Comparison of ENCODE assay signal across 1 cellular context in the genomic region with DNA sequence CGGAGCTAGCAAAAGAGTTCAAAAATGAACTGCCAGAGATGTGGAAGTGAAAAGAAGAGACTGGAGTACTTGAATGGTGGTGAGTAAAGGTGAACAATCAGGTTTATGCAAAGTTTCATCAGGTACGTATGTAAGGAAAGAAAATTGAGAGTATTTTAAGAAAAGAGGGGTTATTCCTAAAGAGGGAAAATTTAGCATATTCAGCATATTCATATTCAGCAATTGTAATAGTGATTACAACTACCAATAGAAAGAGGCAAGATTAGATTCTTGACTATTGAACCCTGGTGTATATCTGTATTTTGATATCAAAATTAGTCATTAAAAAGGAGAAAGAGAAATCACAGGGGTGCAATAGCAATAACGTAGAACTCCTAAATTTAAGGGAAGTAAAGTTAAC.
TF ChIP-seq lines count a peak whose summit lies in the region.

No MANE protein-coding gene starts in this region.

TF ChIP-seq in K562, 482 proteins besides CTCF, POLR2A, EP300 and RAD21 (continued from another document):
- TF ChIP-seq, protein P1, sequence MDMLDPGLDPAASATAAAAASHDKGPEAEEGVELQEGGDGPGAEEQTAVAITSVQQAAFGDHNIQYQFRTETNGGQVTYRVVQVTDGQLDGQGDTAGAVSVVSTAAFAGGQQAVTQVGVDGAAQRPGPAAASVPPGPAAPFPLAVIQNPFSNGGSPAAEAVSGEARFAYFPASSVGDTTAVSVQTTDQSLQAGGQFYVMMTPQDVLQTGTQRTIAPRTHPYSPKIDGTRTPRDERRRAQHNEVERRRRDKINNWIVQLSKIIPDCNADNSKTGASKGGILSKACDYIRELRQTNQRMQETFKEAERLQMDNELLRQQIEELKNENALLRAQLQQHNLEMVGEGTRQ (CRISPR knock-in tag; IDR thresholded peaks at IDR 0.05) = no peak
- TF ChIP-seq, protein P2, sequence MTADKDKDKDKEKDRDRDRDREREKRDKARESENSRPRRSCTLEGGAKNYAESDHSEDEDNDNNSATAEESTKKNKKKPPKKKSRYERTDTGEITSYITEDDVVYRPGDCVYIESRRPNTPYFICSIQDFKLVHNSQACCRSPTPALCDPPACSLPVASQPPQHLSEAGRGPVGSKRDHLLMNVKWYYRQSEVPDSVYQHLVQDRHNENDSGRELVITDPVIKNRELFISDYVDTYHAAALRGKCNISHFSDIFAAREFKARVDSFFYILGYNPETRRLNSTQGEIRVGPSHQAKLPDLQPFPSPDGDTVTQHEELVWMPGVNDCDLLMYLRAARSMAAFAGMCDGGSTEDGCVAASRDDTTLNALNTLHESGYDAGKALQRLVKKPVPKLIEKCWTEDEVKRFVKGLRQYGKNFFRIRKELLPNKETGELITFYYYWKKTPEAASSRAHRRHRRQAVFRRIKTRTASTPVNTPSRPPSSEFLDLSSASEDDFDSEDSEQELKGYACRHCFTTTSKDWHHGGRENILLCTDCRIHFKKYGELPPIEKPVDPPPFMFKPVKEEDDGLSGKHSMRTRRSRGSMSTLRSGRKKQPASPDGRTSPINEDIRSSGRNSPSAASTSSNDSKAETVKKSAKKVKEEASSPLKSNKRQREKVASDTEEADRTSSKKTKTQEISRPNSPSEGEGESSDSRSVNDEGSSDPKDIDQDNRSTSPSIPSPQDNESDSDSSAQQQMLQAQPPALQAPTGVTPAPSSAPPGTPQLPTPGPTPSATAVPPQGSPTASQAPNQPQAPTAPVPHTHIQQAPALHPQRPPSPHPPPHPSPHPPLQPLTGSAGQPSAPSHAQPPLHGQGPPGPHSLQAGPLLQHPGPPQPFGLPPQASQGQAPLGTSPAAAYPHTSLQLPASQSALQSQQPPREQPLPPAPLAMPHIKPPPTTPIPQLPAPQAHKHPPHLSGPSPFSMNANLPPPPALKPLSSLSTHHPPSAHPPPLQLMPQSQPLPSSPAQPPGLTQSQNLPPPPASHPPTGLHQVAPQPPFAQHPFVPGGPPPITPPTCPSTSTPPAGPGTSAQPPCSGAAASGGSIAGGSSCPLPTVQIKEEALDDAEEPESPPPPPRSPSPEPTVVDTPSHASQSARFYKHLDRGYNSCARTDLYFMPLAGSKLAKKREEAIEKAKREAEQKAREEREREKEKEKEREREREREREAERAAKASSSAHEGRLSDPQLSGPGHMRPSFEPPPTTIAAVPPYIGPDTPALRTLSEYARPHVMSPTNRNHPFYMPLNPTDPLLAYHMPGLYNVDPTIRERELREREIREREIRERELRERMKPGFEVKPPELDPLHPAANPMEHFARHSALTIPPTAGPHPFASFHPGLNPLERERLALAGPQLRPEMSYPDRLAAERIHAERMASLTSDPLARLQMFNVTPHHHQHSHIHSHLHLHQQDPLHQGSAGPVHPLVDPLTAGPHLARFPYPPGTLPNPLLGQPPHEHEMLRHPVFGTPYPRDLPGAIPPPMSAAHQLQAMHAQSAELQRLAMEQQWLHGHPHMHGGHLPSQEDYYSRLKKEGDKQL (CRISPR knock-in tag; IDR thresholded peaks at IDR 0.05; ENCODE audit: borderline replicate concordance) = no peak
- TF ChIP-seq, protein P3, sequence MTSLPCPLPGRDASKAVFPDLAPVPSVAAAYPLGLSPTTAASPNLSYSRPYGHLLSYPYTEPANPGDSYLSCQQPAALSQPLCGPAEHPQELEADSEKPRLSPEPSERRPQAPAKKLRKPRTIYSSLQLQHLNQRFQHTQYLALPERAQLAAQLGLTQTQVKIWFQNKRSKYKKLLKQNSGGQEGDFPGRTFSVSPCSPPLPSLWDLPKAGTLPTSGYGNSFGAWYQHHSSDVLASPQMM (CRISPR knock-in tag; IDR thresholded peaks at IDR 0.05) = no peak
